In genomic region chr1:54151013-54151412, GRCh38 we compare ENCODE assay signal across 1 cellular context.
TF ChIP-seq lines count a peak whose summit lies in the region.

No MANE protein-coding gene starts in this region.

TF ChIP-seq in H1, 55 proteins besides CTCF, POLR2A, EP300 and RAD21:
- no peak for TF ChIP-seq SUZ12 (IDR thresholded peaks at IDR 0.05; ENCODE audit: low read length)
- TF ChIP-seq SIRT6 (IDR thresholded peaks at IDR 0.05; ENCODE audit: low read length), result no peak
- no peak for TF ChIP-seq CEBPB (IDR thresholded peaks at IDR 0.05; ENCODE audit: low read depth, low read length)
- no peak for TF ChIP-seq NANOG (IDR thresholded peaks at IDR 0.05; ENCODE audit: insufficient read depth, low read depth, low read length, poor library complexity, severe bottlenecking)
- TF ChIP-seq NRF1 (IDR thresholded peaks at IDR 0.05; ENCODE audit: low read depth, low read length), result no peak
- no peak for TF ChIP-seq GABPA (IDR thresholded peaks at IDR 0.05; ENCODE audit: borderline replicate concordance, insufficient read depth, low read length)
- TF ChIP-seq USF2 (IDR thresholded peaks at IDR 0.05; ENCODE audit: low read length), result no peak
- TF ChIP-seq KDM1A (IDR thresholded peaks at IDR 0.05; ENCODE audit: borderline replicate concordance, low read length), result no peak
